16 cellular contexts compared by ENCODE assay signal in the genomic region with DNA sequence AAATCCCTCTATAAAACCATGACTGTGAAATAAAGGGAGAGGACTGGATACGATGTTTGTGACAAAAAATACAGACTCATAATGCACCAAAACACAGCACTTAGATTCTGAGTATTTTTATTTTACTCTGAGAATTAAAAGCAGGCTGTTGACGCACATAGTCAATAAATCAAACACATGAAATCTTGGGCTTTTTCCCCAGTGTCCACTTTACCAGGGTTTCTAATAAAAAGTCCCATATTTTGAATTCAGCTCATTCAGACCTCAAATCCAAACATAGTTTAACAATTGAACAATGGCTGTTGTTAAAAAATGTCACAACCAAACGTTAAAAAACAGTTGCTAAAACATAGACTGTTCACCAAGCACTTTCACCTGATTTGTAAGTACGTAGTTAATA.
"Had no signal": no experiment of that assay in that cellular context is flagged by ENCODE, and none has a peak within 500 bp of the region (broad histone marks: within the 10 kb centered on the region; RNA-seq: fewer than 3 reads in every experiment).

No MANE protein-coding gene starts in this region.

- H3K4me3 Mint-ChIP-seq: activated CD8-positive, alpha-beta memory T cell treated with anti-CD3 and anti-CD28 coated beads, Interleukin-2, amount 10 ng/mL, durations not matched to agents 7 days and 5 days; activated naive CD4-positive, alpha-beta T cell treated with anti-CD3 and anti-CD28 coated beads, Interleukin-2, amount 10 ng/mL, durations not matched to agents 7 days and 5 days; natural killer cell; type B pancreatic cell had no signal

- ATAC-seq: activated CD4-positive, CD25-positive, alpha-beta regulatory T cell treated with anti-CD3 and anti-CD28 coated beads, Interleukin-2, amount 50 U/mL, for 24 hours; activated CD8-positive, alpha-beta memory T cell treated with anti-CD3 and anti-CD28 coated beads, Interleukin-2, amount 10 ng/mL, durations not matched to agents 7 days and 5 days; natural killer cell had no signal

- DNase-seq: activated CD8-positive, alpha-beta memory T cell treated with anti-CD3 and anti-CD28 coated beads, Interleukin-2, amount 10 ng/mL, durations not matched to agents 7 days and 5 days; activated naive CD4-positive, alpha-beta T cell treated with anti-CD3 and anti-CD28 coated beads, Interleukin-2, amount 10 ng/mL, durations not matched to agents 7 days and 5 days; activated T-cell treated with anti-CD3 and anti-CD28 coated beads, Interleukin-2, amount 50 U/mL, for 1 hour; central memory CD4-positive, alpha-beta T cell; colonic mucosa; effector CD4-positive, alpha-beta T cell; islet precursor cell; mammary epithelial cell; natural killer cell; SJCRH30; stimulated activated CD4-positive, alpha-beta T cell treated with anti-CD3 and anti-CD28 coated beads, Interleukin-4, amount 100 ng/mL, for 24 hours; stimulated activated naive CD4-positive, alpha-beta T cell treated with Interleukin-2 at 50 U/mL for 16 hours; T-helper 9 cell had no signal

- H3K36me3 ChIP-seq: colonic mucosa, SJCRH30 had no signal

- H3K27ac Mint-ChIP-seq: activated CD8-positive, alpha-beta memory T cell treated with anti-CD3 and anti-CD28 coated beads, Interleukin-2, amount 10 ng/mL, durations not matched to agents 7 days and 5 days; activated naive CD4-positive, alpha-beta T cell treated with anti-CD3 and anti-CD28 coated beads, Interleukin-2, amount 10 ng/mL, durations not matched to agents 7 days and 5 days; natural killer cell; type B pancreatic cell had no signal

- H3K9me3 ChIP-seq: colonic mucosa, SJCRH30 had no signal

- H3K4me1 Mint-ChIP-seq: activated naive CD4-positive, alpha-beta T cell treated with anti-CD3 and anti-CD28 coated beads, Interleukin-2, amount 10 ng/mL, durations not matched to agents 7 days and 5 days; natural killer cell had no signal

- H3K4me3 ChIP-seq: colonic mucosa, SJCRH30, skin epidermis had no signal

- H3K27me3 ChIP-seq: colonic mucosa, SJCRH30 had no signal

- H3K9me3 Mint-ChIP-seq: activated naive CD4-positive, alpha-beta T cell treated with anti-CD3 and anti-CD28 coated beads, Interleukin-2, amount 10 ng/mL, durations not matched to agents 7 days and 5 days; natural killer cell; type B pancreatic cell had no signal

- H3K27ac ChIP-seq: colonic mucosa, SJCRH30 had no signal

- H3K36me3 Mint-ChIP-seq: activated CD8-positive, alpha-beta memory T cell treated with anti-CD3 and anti-CD28 coated beads, Interleukin-2, amount 10 ng/mL, durations not matched to agents 7 days and 5 days; activated naive CD4-positive, alpha-beta T cell treated with anti-CD3 and anti-CD28 coated beads, Interleukin-2, amount 10 ng/mL, durations not matched to agents 7 days and 5 days; natural killer cell; type B pancreatic cell had no signal

- H3K4me1 ChIP-seq: colonic mucosa, SJCRH30 had no signal

- H3K27me3 Mint-ChIP-seq: activated naive CD4-positive, alpha-beta T cell treated with anti-CD3 and anti-CD28 coated beads, Interleukin-2, amount 10 ng/mL, durations not matched to agents 7 days and 5 days; type B pancreatic cell had no signal
